Comparison of ENCODE assay signal across 24 cellular contexts in the genomic region with DNA sequence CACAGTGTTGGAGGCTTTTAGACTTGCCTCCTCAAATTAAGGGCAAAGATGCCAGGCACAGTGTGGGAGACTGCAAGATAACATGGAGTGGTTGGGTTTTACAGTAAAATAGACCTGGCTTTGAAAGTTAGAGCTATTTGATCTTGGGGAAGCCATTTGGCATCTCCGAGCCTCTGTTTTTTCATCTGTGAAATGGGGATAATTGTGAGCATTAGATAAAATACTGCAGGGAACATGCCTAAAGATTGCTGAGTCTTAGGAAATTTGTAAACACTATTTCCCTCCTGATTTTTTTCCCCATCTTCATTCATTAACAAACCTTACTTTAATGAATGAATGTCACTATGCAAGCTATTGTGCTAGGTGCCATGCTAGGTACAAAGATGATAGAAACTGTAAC.
"Had no signal": no experiment of that assay in that cellular context is flagged by ENCODE, and none has a peak within 500 bp of the region (broad histone marks: within the 10 kb centered on the region; RNA-seq: fewer than 3 reads in every experiment).

No MANE protein-coding gene starts in this region.

- H3K4me2 ChIP-seq: PC-9 had no signal

- H3K36me3 ChIP-seq: SJCRH30 had no signal

- DNase-seq: MM.1S, MV-4-11, NCI-H1092, NCI-H1417 treated with DMSO at 0.1 percent for 48 hours, NCI-H1436 treated with DMSO at 0.1 percent for 48 hours, NCI-H187 treated with DMSO at 0.1 percent for 48 hours, NCI-H2029, NCI-H2227 treated with DMSO at 0.1 percent for 48 hours, NCI-H345, NCI-H510A treated with DMSO at 0.1 percent for 48 hours, NCI-H524 treated with DMSO at 0.1 percent for 48 hours, NCI-H526 treated with DMSO at 0.1 percent for 48 hours, NCI-H774, PC-9, SHP77, SIG-M5, SJCRH30, T-cell had no signal

- FAIRE-seq: RCC 7860 had no signal

- ATAC-seq: Panc1, Right ventricle myocardium inferior, SK-N-SH treated with all-trans-retinoic acid at 6 μM for 48 hours, T-cell had no signal

- H3K9me3 ChIP-seq: SJCRH30 had no signal

- H2AFZ ChIP-seq: PC-9 had no signal

- H3K27ac ChIP-seq: PC-9, RWPE1, SJCRH30, SK-N-MC had no signal

- H3K4me3 ChIP-seq: PC-9, SJCRH30, SK-N-MC had no signal

- H3K27me3 ChIP-seq: SJCRH30 had no signal
